In the genomic region with DNA sequence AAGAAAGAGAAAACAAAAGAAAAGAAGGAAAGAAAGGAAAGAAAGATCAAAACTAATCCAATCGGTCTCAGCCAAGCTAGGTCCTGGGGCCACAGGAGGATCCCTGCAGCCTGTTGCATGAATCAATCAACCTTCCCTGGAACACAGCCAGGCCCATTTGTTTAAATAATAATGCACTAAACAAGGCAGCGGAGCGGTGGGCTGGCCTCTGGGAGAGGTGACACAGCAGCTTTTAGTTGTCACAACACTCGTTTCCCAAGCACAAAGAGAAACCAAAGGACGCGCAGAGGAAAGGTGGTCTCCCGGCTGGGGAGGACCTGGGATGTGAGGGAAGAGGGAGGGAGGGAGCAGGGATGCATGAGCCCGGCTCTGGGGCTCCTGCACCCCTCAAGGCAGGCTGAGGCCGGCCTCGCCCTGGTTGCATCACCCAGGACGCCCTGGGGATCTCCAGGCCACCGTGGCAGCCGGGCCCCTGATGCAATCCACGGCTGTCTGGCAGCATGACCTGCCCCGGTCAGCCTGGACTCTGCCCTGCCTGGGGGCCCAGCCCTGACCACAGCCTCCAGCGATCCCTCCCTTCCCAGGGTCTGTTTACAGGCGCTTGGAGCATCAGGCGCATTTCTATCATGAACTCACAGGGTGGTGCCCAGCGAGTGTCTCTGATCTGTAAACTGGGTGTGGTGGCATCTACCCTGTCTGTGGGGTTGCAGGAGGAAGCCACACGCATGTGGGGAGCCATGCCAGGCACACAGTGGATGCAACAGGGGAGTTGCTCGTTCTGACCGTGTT, we compare ENCODE assay signal across 1 cellular context.
TF ChIP-seq lines count a peak whose summit lies in the region.

No MANE protein-coding gene starts in this region.

TF ChIP-seq in HepG2, 621 proteins besides CTCF, POLR2A, EP300 and RAD21 (continued from another document and continues in another):
- TF ChIP-seq, protein P1, sequence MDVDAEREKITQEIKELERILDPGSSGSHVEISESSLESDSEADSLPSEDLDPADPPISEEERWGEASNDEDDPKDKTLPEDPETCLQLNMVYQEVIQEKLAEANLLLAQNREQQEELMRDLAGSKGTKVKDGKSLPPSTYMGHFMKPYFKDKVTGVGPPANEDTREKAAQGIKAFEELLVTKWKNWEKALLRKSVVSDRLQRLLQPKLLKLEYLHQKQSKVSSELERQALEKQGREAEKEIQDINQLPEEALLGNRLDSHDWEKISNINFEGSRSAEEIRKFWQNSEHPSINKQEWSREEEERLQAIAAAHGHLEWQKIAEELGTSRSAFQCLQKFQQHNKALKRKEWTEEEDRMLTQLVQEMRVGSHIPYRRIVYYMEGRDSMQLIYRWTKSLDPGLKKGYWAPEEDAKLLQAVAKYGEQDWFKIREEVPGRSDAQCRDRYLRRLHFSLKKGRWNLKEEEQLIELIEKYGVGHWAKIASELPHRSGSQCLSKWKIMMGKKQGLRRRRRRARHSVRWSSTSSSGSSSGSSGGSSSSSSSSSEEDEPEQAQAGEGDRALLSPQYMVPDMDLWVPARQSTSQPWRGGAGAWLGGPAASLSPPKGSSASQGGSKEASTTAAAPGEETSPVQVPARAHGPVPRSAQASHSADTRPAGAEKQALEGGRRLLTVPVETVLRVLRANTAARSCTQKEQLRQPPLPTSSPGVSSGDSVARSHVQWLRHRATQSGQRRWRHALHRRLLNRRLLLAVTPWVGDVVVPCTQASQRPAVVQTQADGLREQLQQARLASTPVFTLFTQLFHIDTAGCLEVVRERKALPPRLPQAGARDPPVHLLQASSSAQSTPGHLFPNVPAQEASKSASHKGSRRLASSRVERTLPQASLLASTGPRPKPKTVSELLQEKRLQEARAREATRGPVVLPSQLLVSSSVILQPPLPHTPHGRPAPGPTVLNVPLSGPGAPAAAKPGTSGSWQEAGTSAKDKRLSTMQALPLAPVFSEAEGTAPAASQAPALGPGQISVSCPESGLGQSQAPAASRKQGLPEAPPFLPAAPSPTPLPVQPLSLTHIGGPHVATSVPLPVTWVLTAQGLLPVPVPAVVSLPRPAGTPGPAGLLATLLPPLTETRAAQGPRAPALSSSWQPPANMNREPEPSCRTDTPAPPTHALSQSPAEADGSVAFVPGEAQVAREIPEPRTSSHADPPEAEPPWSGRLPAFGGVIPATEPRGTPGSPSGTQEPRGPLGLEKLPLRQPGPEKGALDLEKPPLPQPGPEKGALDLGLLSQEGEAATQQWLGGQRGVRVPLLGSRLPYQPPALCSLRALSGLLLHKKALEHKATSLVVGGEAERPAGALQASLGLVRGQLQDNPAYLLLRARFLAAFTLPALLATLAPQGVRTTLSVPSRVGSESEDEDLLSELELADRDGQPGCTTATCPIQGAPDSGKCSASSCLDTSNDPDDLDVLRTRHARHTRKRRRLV (CRISPR knock-in tag; IDR thresholded peaks at IDR 0.05) = 0 out of 2 replicates have a peak, but pooled peaks have one; percentile 24
- TF ChIP-seq JUND (CRISPR knock-in tag; IDR thresholded peaks at IDR 0.05) = peak; percentile 87; the same call in 1 of the 2 replicates
- peak; percentile 89; the same call in 1 of the 2 replicates for TF ChIP-seq NR2F2 (IDR thresholded peaks at IDR 0.05; ENCODE audit: borderline replicate concordance, low read depth)
- TF ChIP-seq ZNF891 (CRISPR knock-in tag; IDR thresholded peaks at IDR 0.05) = no peak; the same call in 1 of the 2 replicates
- TF ChIP-seq KDM6A (CRISPR knock-in tag; IDR thresholded peaks at IDR 0.05; ENCODE audit: low read depth) = peak; percentile 99
- no peak for TF ChIP-seq SATB2 (CRISPR knock-in tag; IDR thresholded peaks at IDR 0.05)
- TF ChIP-seq NCOA1 (CRISPR knock-in tag; IDR thresholded peaks at IDR 0.05) = peak; percentile 81
- TF ChIP-seq, protein P2, sequence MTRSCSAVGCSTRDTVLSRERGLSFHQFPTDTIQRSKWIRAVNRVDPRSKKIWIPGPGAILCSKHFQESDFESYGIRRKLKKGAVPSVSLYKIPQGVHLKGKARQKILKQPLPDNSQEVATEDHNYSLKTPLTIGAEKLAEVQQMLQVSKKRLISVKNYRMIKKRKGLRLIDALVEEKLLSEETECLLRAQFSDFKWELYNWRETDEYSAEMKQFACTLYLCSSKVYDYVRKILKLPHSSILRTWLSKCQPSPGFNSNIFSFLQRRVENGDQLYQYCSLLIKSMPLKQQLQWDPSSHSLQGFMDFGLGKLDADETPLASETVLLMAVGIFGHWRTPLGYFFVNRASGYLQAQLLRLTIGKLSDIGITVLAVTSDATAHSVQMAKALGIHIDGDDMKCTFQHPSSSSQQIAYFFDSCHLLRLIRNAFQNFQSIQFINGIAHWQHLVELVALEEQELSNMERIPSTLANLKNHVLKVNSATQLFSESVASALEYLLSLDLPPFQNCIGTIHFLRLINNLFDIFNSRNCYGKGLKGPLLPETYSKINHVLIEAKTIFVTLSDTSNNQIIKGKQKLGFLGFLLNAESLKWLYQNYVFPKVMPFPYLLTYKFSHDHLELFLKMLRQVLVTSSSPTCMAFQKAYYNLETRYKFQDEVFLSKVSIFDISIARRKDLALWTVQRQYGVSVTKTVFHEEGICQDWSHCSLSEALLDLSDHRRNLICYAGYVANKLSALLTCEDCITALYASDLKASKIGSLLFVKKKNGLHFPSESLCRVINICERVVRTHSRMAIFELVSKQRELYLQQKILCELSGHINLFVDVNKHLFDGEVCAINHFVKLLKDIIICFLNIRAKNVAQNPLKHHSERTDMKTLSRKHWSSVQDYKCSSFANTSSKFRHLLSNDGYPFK (CRISPR knock-in tag; IDR thresholded peaks at IDR 0.05; ENCODE audit: borderline replicate concordance) = peak; percentile 97
- TF ChIP-seq ATF7 (IDR thresholded peaks at IDR 0.05) = peak; percentile 75
- TF ChIP-seq ATF7 (CRISPR knock-in tag; IDR thresholded peaks at IDR 0.05) = peak; percentile 96
- TF ChIP-seq TBX2 (CRISPR knock-in tag; IDR thresholded peaks at IDR 0.05; ENCODE audit: borderline replicate concordance) = peak; percentile 91
- TF ChIP-seq, protein P3, sequence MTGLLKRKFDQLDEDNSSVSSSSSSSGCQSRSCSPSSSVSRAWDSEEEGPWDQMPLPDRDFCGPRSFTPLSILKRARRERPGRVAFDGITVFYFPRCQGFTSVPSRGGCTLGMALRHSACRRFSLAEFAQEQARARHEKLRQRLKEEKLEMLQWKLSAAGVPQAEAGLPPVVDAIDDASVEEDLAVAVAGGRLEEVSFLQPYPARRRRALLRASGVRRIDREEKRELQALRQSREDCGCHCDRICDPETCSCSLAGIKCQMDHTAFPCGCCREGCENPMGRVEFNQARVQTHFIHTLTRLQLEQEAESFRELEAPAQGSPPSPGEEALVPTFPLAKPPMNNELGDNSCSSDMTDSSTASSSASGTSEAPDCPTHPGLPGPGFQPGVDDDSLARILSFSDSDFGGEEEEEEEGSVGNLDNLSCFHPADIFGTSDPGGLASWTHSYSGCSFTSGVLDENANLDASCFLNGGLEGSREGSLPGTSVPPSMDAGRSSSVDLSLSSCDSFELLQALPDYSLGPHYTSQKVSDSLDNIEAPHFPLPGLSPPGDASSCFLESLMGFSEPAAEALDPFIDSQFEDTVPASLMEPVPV (CRISPR knock-in tag; IDR thresholded peaks at IDR 0.05) = peak; percentile 56; the same call in 1 of the 2 replicates
- no peak for TF ChIP-seq SRSF1 (optimal IDR thresholded peaks at IDR 0.05; ENCODE audit: low read depth, low read length)
- TF ChIP-seq ZNF839 (CRISPR knock-in tag; IDR thresholded peaks at IDR 0.05; ENCODE audit: borderline replicate concordance) = no peak
- TF ChIP-seq, protein P4, sequence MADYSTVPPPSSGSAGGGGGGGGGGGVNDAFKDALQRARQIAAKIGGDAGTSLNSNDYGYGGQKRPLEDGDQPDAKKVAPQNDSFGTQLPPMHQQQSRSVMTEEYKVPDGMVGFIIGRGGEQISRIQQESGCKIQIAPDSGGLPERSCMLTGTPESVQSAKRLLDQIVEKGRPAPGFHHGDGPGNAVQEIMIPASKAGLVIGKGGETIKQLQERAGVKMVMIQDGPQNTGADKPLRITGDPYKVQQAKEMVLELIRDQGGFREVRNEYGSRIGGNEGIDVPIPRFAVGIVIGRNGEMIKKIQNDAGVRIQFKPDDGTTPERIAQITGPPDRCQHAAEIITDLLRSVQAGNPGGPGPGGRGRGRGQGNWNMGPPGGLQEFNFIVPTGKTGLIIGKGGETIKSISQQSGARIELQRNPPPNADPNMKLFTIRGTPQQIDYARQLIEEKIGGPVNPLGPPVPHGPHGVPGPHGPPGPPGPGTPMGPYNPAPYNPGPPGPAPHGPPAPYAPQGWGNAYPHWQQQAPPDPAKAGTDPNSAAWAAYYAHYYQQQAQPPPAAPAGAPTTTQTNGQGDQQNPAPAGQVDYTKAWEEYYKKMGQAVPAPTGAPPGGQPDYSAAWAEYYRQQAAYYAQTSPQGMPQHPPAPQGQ (CRISPR knock-in tag; IDR thresholded peaks at IDR 0.05; ENCODE audit: borderline replicate concordance) = peak; percentile 53; the same call in 1 of the 2 replicates
- TF ChIP-seq, protein P5, sequence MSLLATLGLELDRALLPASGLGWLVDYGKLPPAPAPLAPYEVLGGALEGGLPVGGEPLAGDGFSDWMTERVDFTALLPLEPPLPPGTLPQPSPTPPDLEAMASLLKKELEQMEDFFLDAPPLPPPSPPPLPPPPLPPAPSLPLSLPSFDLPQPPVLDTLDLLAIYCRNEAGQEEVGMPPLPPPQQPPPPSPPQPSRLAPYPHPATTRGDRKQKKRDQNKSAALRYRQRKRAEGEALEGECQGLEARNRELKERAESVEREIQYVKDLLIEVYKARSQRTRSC (CRISPR knock-in tag; IDR thresholded peaks at IDR 0.05; ENCODE audit: low read depth) = peak; percentile 86; the same call in 1 of the 2 replicates
- no peak for TF ChIP-seq WIZ (CRISPR knock-in tag; IDR thresholded peaks at IDR 0.05)
- TF ChIP-seq ZNF790 (CRISPR knock-in tag; IDR thresholded peaks at IDR 0.05; ENCODE audit: borderline replicate concordance) = 0 out of 2 replicates have a peak, but pooled peaks have one; percentile 47
- no peak for TF ChIP-seq JARID2 (CRISPR knock-in tag; IDR thresholded peaks at IDR 0.05; ENCODE audit: insufficient replicate concordance)
- TF ChIP-seq REPIN1 (CRISPR knock-in tag; IDR thresholded peaks at IDR 0.05; ENCODE audit: borderline replicate concordance, low read depth) = peak; percentile 97
- peak; percentile 75; the same call in 1 of the 2 replicates for TF ChIP-seq ZFP36L1 (CRISPR knock-in tag; IDR thresholded peaks at IDR 0.05)
- TF ChIP-seq ZNF605 (CRISPR knock-in tag; IDR thresholded peaks at IDR 0.05) = peak; percentile 65; the same call in 1 of the 2 replicates
- TF ChIP-seq, protein P6, sequence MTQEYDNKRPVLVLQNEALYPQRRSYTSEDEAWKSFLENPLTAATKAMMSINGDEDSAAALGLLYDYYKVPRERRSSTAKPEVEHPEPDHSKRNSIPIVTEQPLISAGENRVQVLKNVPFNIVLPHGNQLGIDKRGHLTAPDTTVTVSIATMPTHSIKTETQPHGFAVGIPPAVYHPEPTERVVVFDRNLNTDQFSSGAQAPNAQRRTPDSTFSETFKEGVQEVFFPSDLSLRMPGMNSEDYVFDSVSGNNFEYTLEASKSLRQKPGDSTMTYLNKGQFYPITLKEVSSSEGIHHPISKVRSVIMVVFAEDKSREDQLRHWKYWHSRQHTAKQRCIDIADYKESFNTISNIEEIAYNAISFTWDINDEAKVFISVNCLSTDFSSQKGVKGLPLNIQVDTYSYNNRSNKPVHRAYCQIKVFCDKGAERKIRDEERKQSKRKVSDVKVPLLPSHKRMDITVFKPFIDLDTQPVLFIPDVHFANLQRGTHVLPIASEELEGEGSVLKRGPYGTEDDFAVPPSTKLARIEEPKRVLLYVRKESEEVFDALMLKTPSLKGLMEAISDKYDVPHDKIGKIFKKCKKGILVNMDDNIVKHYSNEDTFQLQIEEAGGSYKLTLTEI (CRISPR knock-in tag; conservative IDR thresholded peaks at IDR 0.05) = no peak
- TF ChIP-seq, protein P7, sequence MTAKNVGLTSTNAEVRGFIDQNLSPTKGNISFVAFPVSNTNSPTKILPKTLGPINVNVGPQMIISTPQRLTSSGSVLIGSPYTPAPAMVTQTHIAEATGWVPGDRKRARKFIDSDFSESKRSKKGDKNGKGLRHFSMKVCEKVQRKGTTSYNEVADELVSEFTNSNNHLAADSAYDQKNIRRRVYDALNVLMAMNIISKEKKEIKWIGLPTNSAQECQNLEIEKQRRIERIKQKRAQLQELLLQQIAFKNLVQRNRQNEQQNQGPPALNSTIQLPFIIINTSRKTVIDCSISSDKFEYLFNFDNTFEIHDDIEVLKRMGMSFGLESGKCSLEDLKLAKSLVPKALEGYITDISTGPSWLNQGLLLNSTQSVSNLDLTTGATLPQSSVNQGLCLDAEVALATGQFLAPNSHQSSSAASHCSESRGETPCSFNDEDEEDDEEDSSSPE (CRISPR knock-in tag; IDR thresholded peaks at IDR 0.05) = peak; percentile 54; the same call in 1 of the 2 replicates
- TF ChIP-seq ASH2L (IDR thresholded peaks at IDR 0.05; ENCODE audit: insufficient read length, low read depth, low read length) = peak; percentile 77
- TF ChIP-seq, protein P8, sequence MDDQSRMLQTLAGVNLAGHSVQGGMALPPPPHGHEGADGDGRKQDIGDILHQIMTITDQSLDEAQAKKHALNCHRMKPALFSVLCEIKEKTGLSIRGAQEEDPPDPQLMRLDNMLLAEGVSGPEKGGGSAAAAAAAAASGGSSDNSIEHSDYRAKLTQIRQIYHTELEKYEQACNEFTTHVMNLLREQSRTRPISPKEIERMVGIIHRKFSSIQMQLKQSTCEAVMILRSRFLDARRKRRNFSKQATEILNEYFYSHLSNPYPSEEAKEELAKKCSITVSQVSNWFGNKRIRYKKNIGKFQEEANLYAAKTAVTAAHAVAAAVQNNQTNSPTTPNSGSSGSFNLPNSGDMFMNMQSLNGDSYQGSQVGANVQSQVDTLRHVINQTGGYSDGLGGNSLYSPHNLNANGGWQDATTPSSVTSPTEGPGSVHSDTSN (CRISPR knock-in tag; IDR thresholded peaks at IDR 0.05; ENCODE audit: borderline replicate concordance) = no peak
- no peak for TF ChIP-seq EHMT2 (IDR thresholded peaks at IDR 0.05; ENCODE audit: borderline replicate concordance, low read depth, low read length)
- TF ChIP-seq, protein P9, sequence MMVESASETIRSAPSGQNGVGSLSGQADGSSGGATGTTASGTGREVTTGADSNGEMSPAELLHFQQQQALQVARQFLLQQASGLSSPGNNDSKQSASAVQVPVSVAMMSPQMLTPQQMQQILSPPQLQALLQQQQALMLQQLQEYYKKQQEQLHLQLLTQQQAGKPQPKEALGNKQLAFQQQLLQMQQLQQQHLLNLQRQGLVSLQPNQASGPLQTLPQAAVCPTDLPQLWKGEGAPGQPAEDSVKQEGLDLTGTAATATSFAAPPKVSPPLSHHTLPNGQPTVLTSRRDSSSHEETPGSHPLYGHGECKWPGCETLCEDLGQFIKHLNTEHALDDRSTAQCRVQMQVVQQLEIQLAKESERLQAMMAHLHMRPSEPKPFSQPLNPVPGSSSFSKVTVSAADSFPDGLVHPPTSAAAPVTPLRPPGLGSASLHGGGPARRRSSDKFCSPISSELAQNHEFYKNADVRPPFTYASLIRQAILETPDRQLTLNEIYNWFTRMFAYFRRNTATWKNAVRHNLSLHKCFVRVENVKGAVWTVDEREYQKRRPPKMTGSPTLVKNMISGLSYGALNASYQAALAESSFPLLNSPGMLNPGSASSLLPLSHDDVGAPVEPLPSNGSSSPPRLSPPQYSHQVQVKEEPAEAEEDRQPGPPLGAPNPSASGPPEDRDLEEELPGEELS (CRISPR knock-in tag; IDR thresholded peaks at IDR 0.05) = peak; percentile 97
- peak; percentile 85 for TF ChIP-seq MED8 (CRISPR knock-in tag; IDR thresholded peaks at IDR 0.05; ENCODE audit: insufficient replicate concordance)
